1 cellular context compared by ENCODE assay signal in genomic region chr6:20403766-20404640, GRCh38.
A peak's percentile ranks its signal among the peaks of the same experiment; 100 is the strongest.
TF ChIP-seq lines count a peak whose summit lies in the region.

No MANE protein-coding gene starts in this region.

TF ChIP-seq in K562, 482 proteins besides CTCF, POLR2A, EP300 and RAD21 (continued from another document and continues in another):
- TF ChIP-seq MGA (IDR thresholded peaks at IDR 0.05) (no peak), ZBTB12 (CRISPR knock-in tag; IDR thresholded peaks at IDR 0.05) (no peak; the same call in 1 of the 2 replicates), SNAPC5 (CRISPR knock-in tag; IDR thresholded peaks at IDR 0.05) (no peak), ZNF23 (CRISPR knock-in tag; IDR thresholded peaks at IDR 0.05) (no peak), CREB5 (CRISPR knock-in tag; IDR thresholded peaks at IDR 0.05) (no peak), U2AF2 (optimal IDR thresholded peaks at IDR 0.05; ENCODE audit: low read depth, low read length) (no peak), ZMIZ1 (IDR thresholded peaks at IDR 0.05; ENCODE audit: low read depth in 2 of 2, low read length in 2 of 2) (peak in 1 of 2 experiments; percentile 8; a peak in 1 of 4 replicates), PHF20 (IDR thresholded peaks at IDR 0.05; ENCODE audit: partially characterized antibody) (no peak), GTF3C2 (IDR thresholded peaks at IDR 0.05; ENCODE audit: borderline replicate concordance, extremely low read depth, insufficient read length) (no peak), NR2C1 (IDR thresholded peaks at IDR 0.05) (peak; percentile 41; the same call in 1 of the 2 replicates), NR2C1 (tag; IDR thresholded peaks at IDR 0.05) (peak; percentile 40; the same call in 1 of the 2 replicates), WHSC1 (IDR thresholded peaks at IDR 0.05; ENCODE audit: low read length) (no peak), ZNF830 (CRISPR knock-in tag; IDR thresholded peaks at IDR 0.05) (no peak), NBN (IDR thresholded peaks at IDR 0.05; ENCODE audit: low read depth) (no peak), RFX1 (IDR thresholded peaks at IDR 0.05) (no peak), GMEB1 (CRISPR knock-in tag; IDR thresholded peaks at IDR 0.05) (no peak), SRSF3 (IDR thresholded peaks at IDR 0.05; ENCODE audit: insufficient read depth, low read length) (no peak), SRSF9 (IDR thresholded peaks at IDR 0.05; ENCODE audit: borderline replicate concordance, low read depth, low read length) (no peak), ZNF274 (IDR thresholded peaks at IDR 0.05; ENCODE audit: borderline replicate concordance, low read depth, low read length) (no peak), HOMEZ (CRISPR knock-in tag; IDR thresholded peaks at IDR 0.05) (no peak), ELF1 (tag; IDR thresholded peaks at IDR 0.05) (no peak), CTBP1 (IDR thresholded peaks at IDR 0.05; ENCODE audit: borderline replicate concordance) (no peak), ASH1L (IDR thresholded peaks at IDR 0.05; ENCODE audit: borderline replicate concordance, low read depth, partially characterized antibody) (no peak), DPF2 (IDR thresholded peaks at IDR 0.05) (peak; percentile 52), SRSF7 (optimal IDR thresholded peaks at IDR 0.05; ENCODE audit: low read depth, low read length) (no peak), ZNF280B (CRISPR knock-in tag; IDR thresholded peaks at IDR 0.05) (no peak), LCOR (CRISPR knock-in tag; IDR thresholded peaks at IDR 0.05) (no peak), PHB (CRISPR knock-in tag; IDR thresholded peaks at IDR 0.05) (no peak), ZNF764 (CRISPR knock-in tag; IDR thresholded peaks at IDR 0.05; ENCODE audit: low read depth) (no peak), SMAD1 (IDR thresholded peaks at IDR 0.05; ENCODE audit: low read depth, low read length, partially characterized antibody) (no peak)
